In the genomic region with DNA sequence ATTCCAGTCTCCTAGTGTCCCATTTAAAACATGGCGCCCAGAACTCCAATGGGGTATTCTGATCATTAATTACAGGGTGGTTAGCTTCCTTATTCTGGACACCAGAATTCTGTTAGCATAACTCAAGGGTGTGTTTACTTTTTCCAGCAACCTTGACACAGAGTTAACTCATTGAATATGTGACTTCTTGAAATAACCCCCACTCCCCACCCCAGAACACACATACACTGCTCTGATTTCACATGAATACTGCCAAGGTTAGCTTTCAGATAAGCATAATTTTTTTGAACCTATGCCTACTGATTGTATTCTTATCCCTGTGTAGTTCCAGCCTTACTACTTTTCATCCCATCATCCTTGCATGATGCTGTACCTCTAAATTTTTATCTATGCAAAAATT, we compare ENCODE assay signal across 25 cellular contexts.
"Had no signal": no experiment of that assay in that cellular context is flagged by ENCODE, and none has a peak within 500 bp of the region (broad histone marks: within the 10 kb centered on the region; RNA-seq: fewer than 3 reads in every experiment).

No MANE protein-coding gene starts in this region.

- H3K4me1 ChIP-seq: parathyroid adenoma, psoas muscle, transverse colon had no signal

- H3K27me3 ChIP-seq: stomach, testis, thyroid gland, transverse colon, upper lobe of left lung, vagina had no signal

- ATAC-seq: psoas muscle; sciatic nerve; stimulated activated naive B cell treated with anti-CD40 and anti-IgM and Interleukin-4, amounts not matched to agents 10 μg/mL and 1 μg/mL and 100 μg/mL, for 72 hours; stimulated activated naive CD8-positive, alpha-beta T cell treated with anti-CD3 and anti-CD28 coated beads, Interleukin-15, Interleukin-2, amounts not matched to agents 100 U/mL and 50 U/mL, for 24 hours had no signal

- H3K36me3 ChIP-seq: vagina had no signal

- H3K27ac Mint-ChIP-seq: mesothelial cell of epicardium; stimulated activated naive B cell treated with anti-CD40 and anti-IgM and Interleukin-4, amounts not matched to agents 10 μg/mL and 1 μg/mL and 100 μg/mL, for 72 hours had no signal

- H3K4me3 Mint-ChIP-seq: mesothelial cell of epicardium; naive B cell; nephron; neural crest cell; stimulated activated naive B cell treated with anti-CD40 and anti-IgM and Interleukin-4, amounts not matched to agents 10 μg/mL and 1 μg/mL and 100 μg/mL, for 72 hours had no signal

- H3K9me3 ChIP-seq: left ventricle myocardium inferior, psoas muscle, stomach, testis, thyroid gland, transverse colon, upper lobe of left lung, vagina had no signal

- DNase-seq: islet precursor cell; left ventricle myocardium inferior; mesendoderm; naive B cell; nucleus accumbens; psoas muscle; stimulated activated CD4-positive, alpha-beta T cell treated with anti-CD3 and anti-CD28 coated beads, Interleukin-12 subunit alpha, Interleukin-12 subunit beta, amount 100 ng/mL, for 4 hours; stimulated activated CD4-positive, alpha-beta T cell treated with anti-CD3 and anti-CD28 coated beads, Interleukin-15, amount 100 ng/mL, for 24 hours; stimulated activated CD4-positive, alpha-beta T cell treated with anti-CD3 and anti-CD28 coated beads, Interleukin-2, amount 100 ng/mL, for 24 hours; stimulated activated CD4-positive, alpha-beta T cell treated with anti-CD3 and anti-CD28 coated beads, Interleukin-4, amount 100 ng/mL, for 1 hour; stimulated activated naive B cell treated with anti-CD40 and anti-IgM and Interleukin-4, amounts not matched to agents 10 μg/mL and 1 μg/mL and 100 μg/mL, for 72 hours; stimulated activated naive CD8-positive, alpha-beta T cell treated with anti-CD3 and anti-CD28 coated beads, Interleukin-15, Interleukin-2, amounts not matched to agents 100 U/mL and 50 U/mL, for 24 hours; stomach; testis; thyroid gland; transverse colon; upper lobe of left lung had no signal

- H3K9me3 Mint-ChIP-seq: mesothelial cell of epicardium; naive B cell; nephron; neural crest cell; stimulated activated naive B cell treated with anti-CD40 and anti-IgM and Interleukin-4, amounts not matched to agents 10 μg/mL and 1 μg/mL and 100 μg/mL, for 72 hours had no signal

- H3K27ac ChIP-seq: left ventricle myocardium inferior, parathyroid adenoma, psoas muscle, skin epidermis, stomach, testis, thyroid gland, transverse colon, upper lobe of left lung, vagina had no signal

- H3K27me3 Mint-ChIP-seq: naive B cell; stimulated activated naive B cell treated with anti-CD40 and anti-IgM and Interleukin-4, amounts not matched to agents 10 μg/mL and 1 μg/mL and 100 μg/mL, for 72 hours had no signal

- H3K4me3 ChIP-seq: left ventricle myocardium inferior, lung, psoas muscle, skin epidermis, stomach, testis, thyroid gland, transverse colon, upper lobe of left lung, vagina had no signal
